ENCODE assay signal across 40 cellular contexts in genomic region chr2:168782271-168782670, GRCh38. TPM values are rescaled to one million over a fixed set of nuclear protein-coding genes. Genes with fewer than 3 reads are reported as not detected.
"Had no signal": no experiment of that assay in that cellular context is flagged by ENCODE, and none has a peak within 500 bp of the region (broad histone marks: within the 10 kb centered on the region; RNA-seq: fewer than 3 reads in every experiment).

No MANE protein-coding gene starts in this region.

- FAIRE-seq: bronchial epithelial cell, TTC549 had no signal

- H3K27ac Mint-ChIP-seq: activated B cell treated with CpG ODN at 0.5 μM for 24 hours; activated CD4-positive, alpha-beta memory T cell treated with anti-CD3 and anti-CD28 coated beads for 36 hours; activated CD4-positive, alpha-beta T cell treated with anti-CD3 and anti-CD28 coated beads, Interleukin-2, amount 10 ng/mL, durations not matched to agents 24 days and 14 days; activated CD8-positive, alpha-beta T cell treated with anti-CD3 and anti-CD28 coated beads for 36 hours; activated naive CD4-positive, alpha-beta T cell treated with anti-CD3 and anti-CD28 coated beads for 36 hours; activated naive CD4-positive, alpha-beta T cell treated with anti-CD3 and anti-CD28 coated beads, Interleukin-2, amount 50 U/mL, for 72 hours; activated naive CD8-positive, alpha-beta T cell treated with anti-CD3 and anti-CD28 coated beads for 36 hours; activated T-cell treated with anti-CD3 and anti-CD28 coated beads, Interleukin-2, amount 50 U/mL, for 72 hours; activated T-helper 1 cell treated with anti-CD3 and anti-CD28 coated beads, Interleukin-12 subunit alpha, Interleukin-12 subunit beta, Interleukin-2, Interleukin-4 antibody, amounts not matched to agents 30 ng/mL and 10 ng/mL and 1 ng/mL, durations not matched to agents 14 hours and 24 hours and 36 hours; activated T-helper 17 cell treated with anti-CD3 and anti-CD28 coated beads, Interleukin-2, amount 50 U/mL, for 72 hours; brain; T-helper 1 cell treated with Interleukin-12 subunit alpha and Interleukin-12 subunit beta and Interleukin-4 antibody, amounts not matched to agents 30 μg/mL and 1 μg/mL, for 36 hours; T-helper 2 cell treated with Interferon-gamma antibody and Interleukin-4, amounts not matched to agents 5 μg/mL and 100 μg/mL, for 36 hours had no signal

- H3K36me3 ChIP-seq: adrenal gland, ascending aorta, cardiac muscle cell had no signal

- H3K4me3 Mint-ChIP-seq: activated B cell treated with CpG ODN at 0.5 μM for 24 hours; activated CD4-positive, alpha-beta memory T cell treated with anti-CD3 and anti-CD28 coated beads for 36 hours; activated CD4-positive, alpha-beta T cell treated with anti-CD3 and anti-CD28 coated beads, Interleukin-2, amount 10 ng/mL, durations not matched to agents 24 days and 14 days; activated CD8-positive, alpha-beta T cell treated with anti-CD3 and anti-CD28 coated beads for 36 hours; activated naive CD4-positive, alpha-beta T cell treated with anti-CD3 and anti-CD28 coated beads for 36 hours; activated naive CD8-positive, alpha-beta T cell treated with anti-CD3 and anti-CD28 coated beads for 36 hours; activated T-cell treated with anti-CD3 and anti-CD28 coated beads, Interleukin-2, amount 50 U/mL, for 4 hours; activated T-cell treated with anti-CD3 and anti-CD28 coated beads, Interleukin-2, amount 50 U/mL, for 72 hours; activated T-helper 1 cell treated with anti-CD3 and anti-CD28 coated beads, Interleukin-12 subunit alpha, Interleukin-12 subunit beta, Interleukin-2, Interleukin-4 antibody, amounts not matched to agents 30 ng/mL and 10 ng/mL and 1 ng/mL, durations not matched to agents 14 hours and 24 hours and 36 hours; activated T-helper 17 cell treated with anti-CD3 and anti-CD28 coated beads, Interleukin-2, amount 50 U/mL, for 72 hours; brain; central memory CD8-positive, alpha-beta T cell; T-helper 1 cell treated with Interleukin-12 subunit alpha and Interleukin-12 subunit beta and Interleukin-4 antibody, amounts not matched to agents 30 μg/mL and 1 μg/mL, for 36 hours; T-helper 2 cell treated with Interferon-gamma antibody and Interleukin-4, amounts not matched to agents 5 μg/mL and 100 μg/mL, for 36 hours had no signal

- H3K9me3 Mint-ChIP-seq: activated B cell treated with CpG ODN at 0.5 μM for 24 hours; activated CD4-positive, alpha-beta memory T cell treated with anti-CD3 and anti-CD28 coated beads for 36 hours; activated CD4-positive, alpha-beta T cell treated with anti-CD3 and anti-CD28 coated beads, Interleukin-2, amount 10 ng/mL, durations not matched to agents 24 days and 14 days; activated CD8-positive, alpha-beta T cell treated with anti-CD3 and anti-CD28 coated beads for 36 hours; activated naive CD4-positive, alpha-beta T cell treated with anti-CD3 and anti-CD28 coated beads for 36 hours; activated naive CD4-positive, alpha-beta T cell treated with anti-CD3 and anti-CD28 coated beads, Interleukin-2, amount 50 U/mL, for 72 hours; activated naive CD8-positive, alpha-beta T cell treated with anti-CD3 and anti-CD28 coated beads for 36 hours; activated T-cell treated with anti-CD3 and anti-CD28 coated beads, Interleukin-2, amount 50 U/mL, for 4 hours; activated T-cell treated with anti-CD3 and anti-CD28 coated beads, Interleukin-2, amount 50 U/mL, for 72 hours; activated T-helper 1 cell treated with anti-CD3 and anti-CD28 coated beads, Interleukin-12 subunit alpha, Interleukin-12 subunit beta, Interleukin-2, Interleukin-4 antibody, amounts not matched to agents 30 ng/mL and 10 ng/mL and 1 ng/mL, durations not matched to agents 14 hours and 24 hours and 36 hours; activated T-helper 17 cell treated with anti-CD3 and anti-CD28 coated beads, Interleukin-2, amount 50 U/mL, for 72 hours; central memory CD8-positive, alpha-beta T cell; T-helper 1 cell treated with Interleukin-12 subunit alpha and Interleukin-12 subunit beta and Interleukin-4 antibody, amounts not matched to agents 30 μg/mL and 1 μg/mL, for 36 hours; T-helper 2 cell treated with Interferon-gamma antibody and Interleukin-4, amounts not matched to agents 5 μg/mL and 100 μg/mL, for 36 hours had no signal

- H3K4me1 ChIP-seq: ascending aorta had no signal

- H3K36me3 Mint-ChIP-seq: activated CD4-positive, alpha-beta memory T cell treated with anti-CD3 and anti-CD28 coated beads for 36 hours; activated naive CD4-positive, alpha-beta T cell treated with anti-CD3 and anti-CD28 coated beads, Interleukin-2, amount 50 U/mL, for 72 hours; activated naive CD8-positive, alpha-beta T cell treated with anti-CD3 and anti-CD28 coated beads for 36 hours had no signal

- DNase-seq: activated B cell treated with CpG ODN at 0.5 μM for 24 hours; activated CD4-positive, alpha-beta memory T cell treated with anti-CD3 and anti-CD28 coated beads for 36 hours; activated CD4-positive, alpha-beta T cell treated with anti-CD3 and anti-CD28 coated beads for 4 hours; activated CD4-positive, alpha-beta T cell treated with anti-CD3 and anti-CD28 coated beads, Interleukin-2, amount 10 ng/mL, durations not matched to agents 24 days and 14 days; activated CD4-positive, alpha-beta T cell treated with anti-CD3 and anti-CD28 coated beads, Interleukin-2, amount 50 U/mL, for 1 hour; activated CD4-positive, alpha-beta T cell treated with anti-CD3 and anti-CD28 coated beads, Interleukin-2, amount 50 U/mL, for 4 hours; activated CD4-positive, CD25-positive, alpha-beta regulatory T cell treated with anti-CD3 and anti-CD28 coated beads, Interleukin-2, amount 50 U/mL, for 72 hours; activated CD8-positive, alpha-beta memory T cell treated with anti-CD3 and anti-CD28 coated beads, Interleukin-2, amount 50 U/mL, for 4 hours; activated CD8-positive, alpha-beta T cell treated with anti-CD3 and anti-CD28 coated beads for 36 hours; activated effector memory CD4-positive, alpha-beta T cell treated with anti-CD3 and anti-CD28 coated beads, Interleukin-2, amount 50 U/mL, for 16 hours; activated gamma-delta T cell treated with Interleukin-2 at 50 U/mL for 16 hours; activated naive CD4-positive, alpha-beta T cell; activated naive CD4-positive, alpha-beta T cell treated with anti-CD3 and anti-CD28 coated beads for 36 hours; activated naive CD4-positive, alpha-beta T cell treated with anti-CD3 and anti-CD28 coated beads, Interleukin-2, amount 50 U/mL, for 16 hours; activated naive CD8-positive, alpha-beta T cell treated with anti-CD3 and anti-CD28 coated beads for 36 hours; activated T-cell treated with anti-CD3 and anti-CD28 coated beads for 4 hours; activated T-cell treated with anti-CD3 and anti-CD28 coated beads, Interleukin-2, amount 50 U/mL, for 1 hour; activated T-cell treated with anti-CD3 and anti-CD28 coated beads, Interleukin-2, amount 50 U/mL, for 4 hours; activated T-cell treated with anti-CD3 and anti-CD28 coated beads, Interleukin-2, amount 50 U/mL, for 72 hours; adrenal gland; amygdala; anterior cingulate cortex; caudate nucleus; cerebellar nuclear complex; T-helper 1 cell; T-helper 2 cell; T-helper 9 cell had no signal

- ATAC-seq: activated CD8-positive, alpha-beta T cell treated with anti-CD3 and anti-CD28 coated beads for 36 hours; activated T-cell treated with anti-CD3 and anti-CD28 coated beads, Interleukin-2, amount 50 U/mL, for 4 hours; activated T-helper 17 cell treated with anti-CD3 and anti-CD28 coated beads, Interleukin-2, amount 50 U/mL, for 72 hours had no signal

- H3K9me3 ChIP-seq: adrenal gland, ascending aorta had no signal

- H3K4me1 Mint-ChIP-seq: activated B cell treated with CpG ODN at 0.5 μM for 24 hours; activated CD4-positive, alpha-beta T cell treated with anti-CD3 and anti-CD28 coated beads, Interleukin-2, amount 10 ng/mL, durations not matched to agents 24 days and 14 days; activated naive CD8-positive, alpha-beta T cell treated with anti-CD3 and anti-CD28 coated beads for 36 hours; activated T-helper 17 cell treated with anti-CD3 and anti-CD28 coated beads, Interleukin-2, amount 50 U/mL, for 72 hours; central memory CD8-positive, alpha-beta T cell had no signal

- H3K4me3 ChIP-seq: adrenal gland, ascending aorta, cardiac muscle cell had no signal

- H3K27ac ChIP-seq: ascending aorta, cardiac muscle cell, VCaP had no signal

- H3K27me3 ChIP-seq: adrenal gland, ascending aorta, cardiac muscle cell had no signal

- H3K27me3 Mint-ChIP-seq: activated B cell treated with CpG ODN at 0.5 μM for 24 hours; activated CD4-positive, alpha-beta memory T cell treated with anti-CD3 and anti-CD28 coated beads for 36 hours; activated CD8-positive, alpha-beta T cell treated with anti-CD3 and anti-CD28 coated beads for 36 hours; activated naive CD8-positive, alpha-beta T cell treated with anti-CD3 and anti-CD28 coated beads for 36 hours; activated T-helper 17 cell treated with anti-CD3 and anti-CD28 coated beads, Interleukin-2, amount 50 U/mL, for 72 hours; brain; central memory CD8-positive, alpha-beta T cell had no signal

RNA-seq across cellular contexts. Expression of gene NOSTRIN, which starts 20.2 kb away (rescaled TPM):
- total RNA-seq: activated B cell treated with CpG ODN at 0.5 μM for 24 hours; activated CD4-positive, alpha-beta memory T cell treated with anti-CD3 and anti-CD28 coated beads for 36 hours; activated CD4-positive, alpha-beta T cell treated with anti-CD3 and anti-CD28 coated beads, Interleukin-2, amount 10 ng/mL, durations not matched to agents 24 days and 14 days; activated CD8-positive, alpha-beta memory T cell treated with anti-CD3 and anti-CD28 coated beads for 36 hours; activated CD8-positive, alpha-beta T cell treated with anti-CD3 and anti-CD28 coated beads for 36 hours; activated naive CD4-positive, alpha-beta T cell treated with anti-CD3 and anti-CD28 coated beads for 36 hours; activated naive CD4-positive, alpha-beta T cell treated with anti-CD3 and anti-CD28 coated beads, Interleukin-2, amount 50 U/mL, for 72 hours; activated naive CD8-positive, alpha-beta T cell treated with anti-CD3 and anti-CD28 coated beads for 36 hours; activated T-cell treated with anti-CD3 and anti-CD28 coated beads, Interleukin-2, amount 50 U/mL, for 72 hours; activated T-helper 1 cell treated with anti-CD3 and anti-CD28 coated beads, Interleukin-12 subunit alpha, Interleukin-12 subunit beta, Interleukin-2, Interleukin-4 antibody, amounts not matched to agents 30 ng/mL and 10 ng/mL and 1 ng/mL, durations not matched to agents 14 hours and 24 hours and 36 hours had no signal
